In genomic region chr14:23056956-23057756, GRCh38 we compare ENCODE assay signal across 1 cellular context.
TF ChIP-seq lines count a peak whose summit lies in the region.

A gene with protein sequence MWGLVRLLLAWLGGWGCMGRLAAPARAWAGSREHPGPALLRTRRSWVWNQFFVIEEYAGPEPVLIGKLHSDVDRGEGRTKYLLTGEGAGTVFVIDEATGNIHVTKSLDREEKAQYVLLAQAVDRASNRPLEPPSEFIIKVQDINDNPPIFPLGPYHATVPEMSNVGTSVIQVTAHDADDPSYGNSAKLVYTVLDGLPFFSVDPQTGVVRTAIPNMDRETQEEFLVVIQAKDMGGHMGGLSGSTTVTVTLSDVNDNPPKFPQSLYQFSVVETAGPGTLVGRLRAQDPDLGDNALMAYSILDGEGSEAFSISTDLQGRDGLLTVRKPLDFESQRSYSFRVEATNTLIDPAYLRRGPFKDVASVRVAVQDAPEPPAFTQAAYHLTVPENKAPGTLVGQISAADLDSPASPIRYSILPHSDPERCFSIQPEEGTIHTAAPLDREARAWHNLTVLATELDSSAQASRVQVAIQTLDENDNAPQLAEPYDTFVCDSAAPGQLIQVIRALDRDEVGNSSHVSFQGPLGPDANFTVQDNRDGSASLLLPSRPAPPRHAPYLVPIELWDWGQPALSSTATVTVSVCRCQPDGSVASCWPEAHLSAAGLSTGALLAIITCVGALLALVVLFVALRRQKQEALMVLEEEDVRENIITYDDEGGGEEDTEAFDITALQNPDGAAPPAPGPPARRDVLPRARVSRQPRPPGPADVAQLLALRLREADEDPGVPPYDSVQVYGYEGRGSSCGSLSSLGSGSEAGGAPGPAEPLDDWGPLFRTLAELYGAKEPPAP (minus strand): TSS chr14:23057520. CDS start chr14:23055733, 1,787 bp downstream.

TF ChIP-seq in K562, 482 proteins besides CTCF, POLR2A, EP300 and RAD21 (continued from another document):
- TF ChIP-seq ZNF449 (CRISPR knock-in tag; IDR thresholded peaks at IDR 0.05) (no peak), GABPB1 (CRISPR knock-in tag; IDR thresholded peaks at IDR 0.05) (no peak), HMGN3 (IDR thresholded peaks at IDR 0.05; ENCODE audit: borderline replicate concordance, extremely low read depth, insufficient read length, low read depth, low read length) (peak; percentile 67), EWSR1 (IDR thresholded peaks at IDR 0.05; ENCODE audit: borderline replicate concordance, low read depth, partially characterized antibody) (no peak), CBFB (CRISPR knock-in tag; IDR thresholded peaks at IDR 0.05) (no peak), ZNF239 (CRISPR knock-in tag; IDR thresholded peaks at IDR 0.05) (no peak), KDM2B (CRISPR knock-in tag; IDR thresholded peaks at IDR 0.05) (peak; percentile 93; the same call in 1 of the 2 replicates), ZNF253 (CRISPR knock-in tag; conservative IDR thresholded peaks at IDR 0.05) (no peak), IRF1 (CRISPR knock-in tag; IDR thresholded peaks at IDR 0.05; ENCODE audit: borderline replicate concordance) (no peak), ELF4 (CRISPR knock-in tag; IDR thresholded peaks at IDR 0.05) (peak; percentile 79; the same call in 1 of the 2 replicates), NFRKB (IDR thresholded peaks at IDR 0.05; ENCODE audit: low read depth) (no peak), HDAC3 (IDR thresholded peaks at IDR 0.05; ENCODE audit: borderline replicate concordance, partially characterized antibody) (no peak), SETDB1 (IDR thresholded peaks at IDR 0.05; ENCODE audit: low read length) (no peak), ASH1L (IDR thresholded peaks at IDR 0.05; ENCODE audit: borderline replicate concordance, low read depth, partially characterized antibody) (peak; percentile 40), TAF1 (IDR thresholded peaks at IDR 0.05; ENCODE audit: control insufficient read depth, extremely low read depth, insufficient read depth, low read length, severe bottlenecking) (peak; percentile 50), TSC22D4 (tag; IDR thresholded peaks at IDR 0.05) (no peak), GATAD2A (IDR thresholded peaks at IDR 0.05) (0 out of 2 replicates have a peak, but pooled peaks have one; percentile 11), PRMT5 (CRISPR knock-in tag; IDR thresholded peaks at IDR 0.05) (no peak), BCOR (IDR thresholded peaks at IDR 0.05) (peak; percentile 43), TOE1 (IDR thresholded peaks at IDR 0.05; ENCODE audit: borderline replicate concordance) (peak; percentile 34; the same call in 1 of the 2 replicates), TOE1 (CRISPR knock-in tag; IDR thresholded peaks at IDR 0.05; ENCODE audit: borderline replicate concordance, low read depth) (no peak), HNRNPL (IDR thresholded peaks at IDR 0.05; ENCODE audit: low read depth, low read length) (0 out of 2 replicates have a peak, but pooled peaks have one; percentile 18), THRAP3 (IDR thresholded peaks at IDR 0.05; ENCODE audit: borderline replicate concordance) (0 out of 2 replicates have a peak, but pooled peaks have one; percentile 77), NR3C1 (CRISPR knock-in tag; IDR thresholded peaks at IDR 0.05) (no peak), KLF16 (IDR thresholded peaks at IDR 0.05) (no peak), STAG1 (CRISPR knock-in tag; IDR thresholded peaks at IDR 0.05; ENCODE audit: borderline replicate concordance) (no peak), SNIP1 (IDR thresholded peaks at IDR 0.05; ENCODE audit: low read depth) (0 out of 2 replicates have a peak, but pooled peaks have one; percentile 41)
- TF ChIP-seq, protein P1, sequence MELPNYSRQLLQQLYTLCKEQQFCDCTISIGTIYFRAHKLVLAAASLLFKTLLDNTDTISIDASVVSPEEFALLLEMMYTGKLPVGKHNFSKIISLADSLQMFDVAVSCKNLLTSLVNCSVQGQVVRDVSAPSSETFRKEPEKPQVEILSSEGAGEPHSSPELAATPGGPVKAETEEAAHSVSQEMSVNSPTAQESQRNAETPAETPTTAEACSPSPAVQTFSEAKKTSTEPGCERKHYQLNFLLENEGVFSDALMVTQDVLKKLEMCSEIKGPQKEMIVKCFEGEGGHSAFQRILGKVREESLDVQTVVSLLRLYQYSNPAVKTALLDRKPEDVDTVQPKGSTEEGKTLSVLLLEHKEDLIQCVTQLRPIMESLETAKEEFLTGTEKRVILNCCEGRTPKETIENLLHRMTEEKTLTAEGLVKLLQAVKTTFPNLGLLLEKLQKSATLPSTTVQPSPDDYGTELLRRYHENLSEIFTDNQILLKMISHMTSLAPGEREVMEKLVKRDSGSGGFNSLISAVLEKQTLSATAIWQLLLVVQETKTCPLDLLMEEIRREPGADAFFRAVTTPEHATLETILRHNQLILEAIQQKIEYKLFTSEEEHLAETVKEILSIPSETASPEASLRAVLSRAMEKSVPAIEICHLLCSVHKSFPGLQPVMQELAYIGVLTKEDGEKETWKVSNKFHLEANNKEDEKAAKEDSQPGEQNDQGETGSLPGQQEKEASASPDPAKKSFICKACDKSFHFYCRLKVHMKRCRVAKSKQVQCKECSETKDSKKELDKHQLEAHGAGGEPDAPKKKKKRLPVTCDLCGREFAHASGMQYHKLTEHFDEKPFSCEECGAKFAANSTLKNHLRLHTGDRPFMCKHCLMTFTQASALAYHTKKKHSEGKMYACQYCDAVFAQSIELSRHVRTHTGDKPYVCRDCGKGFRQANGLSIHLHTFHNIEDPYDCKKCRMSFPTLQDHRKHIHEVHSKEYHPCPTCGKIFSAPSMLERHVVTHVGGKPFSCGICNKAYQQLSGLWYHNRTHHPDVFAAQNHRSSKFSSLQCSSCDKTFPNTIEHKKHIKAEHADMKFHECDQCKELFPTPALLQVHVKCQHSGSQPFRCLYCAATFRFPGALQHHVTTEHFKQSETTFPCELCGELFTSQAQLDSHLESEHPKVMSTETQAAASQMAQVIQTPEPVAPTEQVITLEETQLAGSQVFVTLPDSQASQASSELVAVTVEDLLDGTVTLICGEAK (IDR thresholded peaks at IDR 0.05) = peak; percentile 70; the same call in 1 of the 2 replicates
- TF ChIP-seq, protein P1 (CRISPR knock-in tag; IDR thresholded peaks at IDR 0.05) = no peak
- TF ChIP-seq, protein P2, sequence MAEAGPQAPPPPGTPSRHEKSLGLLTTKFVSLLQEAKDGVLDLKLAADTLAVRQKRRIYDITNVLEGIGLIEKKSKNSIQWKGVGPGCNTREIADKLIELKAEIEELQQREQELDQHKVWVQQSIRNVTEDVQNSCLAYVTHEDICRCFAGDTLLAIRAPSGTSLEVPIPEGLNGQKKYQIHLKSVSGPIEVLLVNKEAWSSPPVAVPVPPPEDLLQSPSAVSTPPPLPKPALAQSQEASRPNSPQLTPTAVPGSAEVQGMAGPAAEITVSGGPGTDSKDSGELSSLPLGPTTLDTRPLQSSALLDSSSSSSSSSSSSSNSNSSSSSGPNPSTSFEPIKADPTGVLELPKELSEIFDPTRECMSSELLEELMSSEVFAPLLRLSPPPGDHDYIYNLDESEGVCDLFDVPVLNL (CRISPR knock-in tag; IDR thresholded peaks at IDR 0.05; ENCODE audit: low read depth) = no peak
